Comparison of ENCODE assay signal across 20 cellular contexts in genomic region chr7:12814797-12815196, GRCh38.
A peak's percentile ranks its signal among the peaks of the same experiment; 100 is the strongest.
DNase-seq lines count a peak whose midpoint lies in the region; ATAC-seq and TF ChIP-seq lines count a peak whose summit lies in the region.
"Had no signal": no experiment of that assay in that cellular context is flagged by ENCODE, and none has a peak within 500 bp of the region (broad histone marks: within the 10 kb centered on the region; RNA-seq: fewer than 3 reads in every experiment).

No MANE protein-coding gene starts in this region.

- TF ChIP-seq POLR2A in suprapubic skin (IDR thresholded peaks at IDR 0.05): no peak

- no peaks in the 10 kb centered on the region for H3K36me3 ChIP-seq in SK-N-MC (ENCODE audit: insufficient read depth, low read length)
- no peaks in the 10 kb centered on the region for H3K36me3 ChIP-seq in suprapubic skin
- H3K36me3 ChIP-seq: BE2C had no signal

- H2BK20ac ChIP-seq in H9 (ENCODE audit: low read depth, low read length, poor library complexity, severe bottlenecking): no peak overlapping the region

- no peak overlapping the region for H4K5ac ChIP-seq in H9 (ENCODE audit: insufficient read length, low read depth, low read length)

- H3K27me3 ChIP-seq in H9 (ENCODE audit: insufficient read depth, low read length): no peaks in the 10 kb centered on the region
- H3K27me3 ChIP-seq in suprapubic skin: no peaks in the 10 kb centered on the region
- H3K27me3 ChIP-seq: BE2C had no signal

- H2AK5ac ChIP-seq in H9 (ENCODE audit: insufficient read length, low read length): no peak overlapping the region

- peaks cover 0 to 7% (median 5%) of the 10 kb centered on the region in 3 experiments; a peak in 4 of 7 replicates for H3K36me3 Mint-ChIP-seq in H9 (ENCODE audit: insufficient read depth in 1 of 3, low read depth in 3 of 3)

- H3K79me1 ChIP-seq in H9 (ENCODE audit: insufficient read depth, low read depth, low read length, poor library complexity, severe bottlenecking): no peaks in the 10 kb centered on the region

- H3K4me3 ChIP-seq in SK-N-MC (peak overlapping the region; percentile 64), epithelial cell of esophagus (ENCODE audit: low read length) (no peak overlapping the region), suprapubic skin (no peak overlapping the region)

- no peaks in the 10 kb centered on the region for H3K79me2 ChIP-seq in H9 (ENCODE audit: insufficient read depth, low read length)

- no peak for DNase-seq in H9
- DNase-seq in SK-N-MC (ENCODE audit: low read depth, low spot score): no peak
- peak; percentile 22 for DNase-seq in epithelial cell of esophagus (ENCODE audit: low read depth)
- no peak for DNase-seq in suprapubic skin (ENCODE audit: low spot score in 2 of 2)
- no peak for DNase-seq in NCI-H82 (lab: John Stamatoyannopoulos, UW)
- no peak for DNase-seq in stimulated activated naive CD8-positive, alpha-beta T cell treated with anti-CD3 and anti-CD28 coated beads, Interleukin-15, amount 100 ng/mL, for 72 hours
- DNase-seq: BE2C; Caco-2; CD4-positive, alpha-beta T cell; DMS153; GDM1; H7; Kasumi-1; NCI-H1105; NCI-H2081; NCI-H2171 treated with DMSO at 0.1 percent for 48 hours; NCI-H446; NK-92 treated with Interleukin-12 subunit alpha and Interleukin-12 subunit beta, amount 100 ng/mL, for 24 hours had no signal

- H4K8ac ChIP-seq in H9 (replicated peaks; ENCODE audit: insufficient read length, low read depth, low read length): no peak overlapping the region

- peaks cover 4 to 5% of the 10 kb centered on the region in 2 experiments; a peak in 2 of 5 replicates for H3K9me3 Mint-ChIP-seq in H9
- H3K9me3 Mint-ChIP-seq in stimulated activated naive CD8-positive, alpha-beta T cell treated with anti-CD3 and anti-CD28 coated beads, Interleukin-15, amount 100 ng/mL, for 72 hours: no peaks in the 10 kb centered on the region
- H3K9me3 Mint-ChIP-seq: CD4-positive, alpha-beta T cell had no signal

- H3K27me3 Mint-ChIP-seq in H9 (ENCODE audit: low read depth): no peaks in the 10 kb centered on the region
- H3K27me3 Mint-ChIP-seq in stimulated activated naive CD8-positive, alpha-beta T cell treated with anti-CD3 and anti-CD28 coated beads, Interleukin-15, amount 100 ng/mL, for 72 hours: peaks cover 5% of the 10 kb centered on the region
- H3K27me3 Mint-ChIP-seq: IgD-negative memory B cell had no signal

- no peak overlapping the region for H2BK5ac ChIP-seq in H9 (ENCODE audit: insufficient read length, low read length)

- H4K20me1 ChIP-seq in H9 (ENCODE audit: control insufficient read depth, insufficient read depth, insufficient read length): no peaks in the 10 kb centered on the region

- H2AFZ ChIP-seq in H9 (ENCODE audit: low read length): peak overlapping the region; percentile 87

- no peaks in the 10 kb centered on the region for H3K23me2 ChIP-seq in H9 (ENCODE audit: insufficient read length, low read depth, low read length, poor library complexity, severe bottlenecking)

- H3K27ac Mint-ChIP-seq in H9: peak overlapping the region in 1 of 3 experiments; percentile 62; a peak in 1 of 7 replicates
- H3K27ac Mint-ChIP-seq in stimulated activated naive CD8-positive, alpha-beta T cell treated with anti-CD3 and anti-CD28 coated beads, Interleukin-15, amount 100 ng/mL, for 72 hours: no peak overlapping the region
- H3K27ac Mint-ChIP-seq: CD4-positive, alpha-beta T cell; IgD-negative memory B cell had no signal

- H3K4me3 Mint-ChIP-seq in H9: no peak overlapping the region
- H3K4me3 Mint-ChIP-seq in stimulated activated naive CD8-positive, alpha-beta T cell treated with anti-CD3 and anti-CD28 coated beads, Interleukin-15, amount 100 ng/mL, for 72 hours: no peak overlapping the region
- H3K4me3 Mint-ChIP-seq: CD4-positive, alpha-beta T cell had no signal

- no peak overlapping the region for H2BK15ac ChIP-seq in H9 (ENCODE audit: low read depth, low read length)

- TF ChIP-seq EP300 in suprapubic skin (IDR thresholded peaks at IDR 0.05): no peak

- H3K27ac ChIP-seq in H9 (ENCODE audit: insufficient read length, low read depth, low read length) (no peak overlapping the region), SK-N-MC (peak overlapping the region; percentile 92), suprapubic skin (peak overlapping the region; percentile 57)

- no peak overlapping the region for H3K9ac ChIP-seq in H9 (ENCODE audit: extremely low read depth, insufficient read length, low read length)
- peak overlapping the region; percentile 7 for H3K9ac ChIP-seq in SK-N-MC (ENCODE audit: insufficient read length)

- no peaks in the 10 kb centered on the region for H3K9me3 ChIP-seq in H9 (ENCODE audit: control insufficient read depth, low read depth, low read length)
- no peaks in the 10 kb centered on the region for H3K9me3 ChIP-seq in SK-N-MC (ENCODE audit: low read depth, low read length)
- H3K9me3 ChIP-seq in suprapubic skin: no peaks in the 10 kb centered on the region
- H3K9me3 ChIP-seq: BE2C, Caco-2 had no signal

- H3K14ac ChIP-seq in H9 (ENCODE audit: insufficient read depth, low read length): no peak overlapping the region

- no peak overlapping the region for H4K91ac ChIP-seq in H9 (ENCODE audit: insufficient read length, low read depth, low read length)

- no peak overlapping the region for H3K56ac ChIP-seq in H9 (ENCODE audit: insufficient read length, low read depth, low read length)

- no peak overlapping the region for H3K23ac ChIP-seq in H9 (ENCODE audit: insufficient read length, low read depth, low read length)

- no peak overlapping the region for H2BK120ac ChIP-seq in H9 (ENCODE audit: low read depth, low read length, poor library complexity, severe bottlenecking)

- H3K4ac ChIP-seq in H9 (ENCODE audit: low read depth, low read length): no peak overlapping the region

- H3K18ac ChIP-seq in H9 (ENCODE audit: insufficient read length, low read depth, low read length): no peak overlapping the region

- TF ChIP-seq CTCF in H9 (conservative IDR thresholded peaks at IDR 0.05): no peak
- no peak for TF ChIP-seq CTCF in epithelial cell of esophagus (IDR thresholded peaks at IDR 0.05; ENCODE audit: insufficient read depth, low read depth, low read length, missing control alignments)
- TF ChIP-seq CTCF in suprapubic skin (IDR thresholded peaks at IDR 0.05): no peak

- no peak overlapping the region for H3T11ph ChIP-seq in H9 (ENCODE audit: low read length)

- H2BK12ac ChIP-seq in H9 (ENCODE audit: insufficient read length, low read depth, low read length): no peak overlapping the region

- H3K4me2 ChIP-seq in H9 (ENCODE audit: insufficient read depth, insufficient read length, low read length): no peak overlapping the region

- peaks cover 27% of the 10 kb centered on the region in 2 experiments for H3K4me1 Mint-ChIP-seq in H9
- H3K4me1 Mint-ChIP-seq in stimulated activated naive CD8-positive, alpha-beta T cell treated with anti-CD3 and anti-CD28 coated beads, Interleukin-15, amount 100 ng/mL, for 72 hours: no peaks in the 10 kb centered on the region
- H3K4me1 Mint-ChIP-seq: IgD-negative memory B cell had no signal

- no peaks in the 10 kb centered on the region for H3K4me1 ChIP-seq in H9 (ENCODE audit: insufficient read depth, low read length)
- peaks cover 10% of the 10 kb centered on the region for H3K4me1 ChIP-seq in suprapubic skin
- H3K4me1 ChIP-seq: BE2C, Caco-2 had no signal

- no peak for ATAC-seq in stimulated activated naive CD8-positive, alpha-beta T cell treated with anti-CD3 and anti-CD28 coated beads, Interleukin-15, amount 100 ng/mL, for 72 hours
- ATAC-seq in GM18519 (IDR thresholded peaks at IDR 0.05; ENCODE audit: low FRiP score, unreplicated experiment): no peak
